In genomic region chr18:79030680-79031079, GRCh38 we compare ENCODE assay signal across 22 cellular contexts. TPM values are rescaled to one million over a fixed set of nuclear protein-coding genes. Genes with fewer than 3 reads are reported as not detected.
"Had no signal": no experiment of that assay in that cellular context is flagged by ENCODE, and none has a peak within 500 bp of the region (broad histone marks: within the 10 kb centered on the region; RNA-seq: fewer than 3 reads in every experiment).

No MANE protein-coding gene starts in this region.

- FAIRE-seq: pancreas had no signal

- H3K4me1 ChIP-seq: body of pancreas, pancreas, psoas muscle, right atrium auricular region, thyroid gland, uterus had no signal

- H3K4me3 ChIP-seq: body of pancreas, lung, pancreas, psoas muscle, right atrium auricular region, thyroid gland, uterus had no signal

- H3K9me3 ChIP-seq: body of pancreas, pancreas, thyroid gland, uterus had no signal

- H3K27ac ChIP-seq: body of pancreas, pancreas, psoas muscle, right atrium auricular region, thyroid gland, uterus had no signal

- H3K36me3 ChIP-seq: pancreas, right atrium auricular region, thyroid gland, uterus had no signal

- DNase-seq: activated B cell treated with CpG ODN at 0.5 μM for 24 hours; activated CD4-positive, alpha-beta memory T cell treated with anti-CD3 and anti-CD28 coated beads for 36 hours; activated CD4-positive, alpha-beta T cell treated with anti-CD3 and anti-CD28 coated beads for 36 hours; activated effector memory CD4-positive, alpha-beta T cell treated with anti-CD3 and anti-CD28 coated beads, Interleukin-2, amount 50 U/mL, for 16 hours; activated naive CD4-positive, alpha-beta T cell treated with anti-CD3 and anti-CD28 coated beads, Interleukin-2, amount 10 ng/mL, durations not matched to agents 7 days and 5 days; activated T-cell treated with anti-CD3 and anti-CD28 coated beads for 4 hours; body of pancreas; effector CD4-positive, alpha-beta T cell; foreskin melanocyte; pancreas; psoas muscle; stimulated activated CD4-positive, alpha-beta T cell treated with anti-CD3 and anti-CD28 coated beads, Interleukin-1b, Interleukin-23, amount 100 ng/mL, for 48 hours; substantia nigra; T1000; thyroid gland; uterus had no signal

- H3K27me3 ChIP-seq: body of pancreas, pancreas, right atrium auricular region, thyroid gland, uterus had no signal

- ATAC-seq: activated CD4-positive, alpha-beta T cell treated with anti-CD3 and anti-CD28 coated beads for 36 hours; body of pancreas; left lobe of liver; pancreas; psoas muscle had no signal

RNA-seq across cellular contexts. Expression of gene SALL3, which starts 51.1 kb away (rescaled TPM):
- total RNA-seq: activated B cell treated with CpG ODN at 0.5 μM for 24 hours; activated CD4-positive, alpha-beta memory T cell treated with anti-CD3 and anti-CD28 coated beads for 36 hours; activated CD4-positive, alpha-beta T cell treated with anti-CD3 and anti-CD28 coated beads for 36 hours; body of pancreas; chondrocyte; left lobe of liver; skeletal muscle tissue had no signal
- polyA plus RNA-seq: esophagus, lung, pancreas had no signal
